ENCODE assay signal across 11 cellular contexts in the genomic region with DNA sequence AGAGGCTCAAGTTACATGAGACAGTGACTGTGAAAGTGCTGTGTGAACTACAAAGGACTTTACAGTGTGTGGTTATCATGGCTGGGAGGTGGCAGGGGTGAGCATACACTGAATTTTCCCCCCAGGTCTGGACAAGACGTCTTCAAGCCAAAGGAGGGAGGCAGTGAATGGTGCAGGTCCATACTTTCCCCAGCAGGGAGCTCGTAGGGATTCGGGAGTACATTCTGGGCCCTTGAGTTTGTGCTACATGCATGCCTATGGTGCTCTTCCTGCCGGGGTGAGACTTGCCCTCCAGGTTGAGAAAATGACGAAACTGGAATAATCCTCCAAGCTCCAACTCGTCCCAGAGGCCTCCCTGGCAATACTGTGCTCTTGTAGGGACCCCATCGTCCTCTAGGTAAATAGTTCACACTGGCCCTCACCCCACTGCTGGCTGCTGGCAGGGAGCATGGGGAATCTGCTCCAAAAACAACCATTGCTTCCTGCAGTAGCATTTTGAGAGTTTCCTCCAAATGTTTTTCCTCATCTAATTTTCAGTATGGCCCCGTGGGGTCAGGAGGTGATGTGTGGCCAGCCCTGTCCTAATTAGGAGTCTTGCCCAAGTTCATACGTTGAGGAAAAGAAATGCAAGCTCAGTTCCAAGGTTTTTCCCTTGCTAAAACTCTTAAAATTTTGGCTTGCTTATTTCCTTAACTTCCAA. TPM values are rescaled to one million over a fixed set of nuclear protein-coding genes. Genes with fewer than 3 reads are reported as not detected.
A peak's percentile ranks its signal among the peaks of the same experiment; 100 is the strongest.
DNase-seq lines count a peak whose midpoint lies in the region; ATAC-seq and FAIRE-seq lines count a peak whose summit lies in the region.
"Had no signal": no experiment of that assay in that cellular context is flagged by ENCODE, and none has a peak within 500 bp of the region (broad histone marks: within the 10 kb centered on the region; RNA-seq: fewer than 3 reads in every experiment).

No MANE protein-coding gene starts in this region.

- peak; percentile 41 for DNase-seq in H7
- peak; percentile 1 for DNase-seq in adipocyte (ENCODE audit: low read depth)
- DNase-seq in mesenchymal stem cell, result no peak
- no peak for DNase-seq in small intestine
- no peak for DNase-seq in stimulated activated CD4-positive, alpha-beta T cell treated with anti-CD3 and anti-CD28 coated beads, Interleukin-2, amount 100 ng/mL, for 24 hours
- DNase-seq: GF-D8, MM.1S, sigmoid colon had no signal

- WGBS in mesenchymal stem cell, result 52% methylated on average over 9 of the region's 9 CpGs
- WGBS in small intestine, 3 donors, result 72 to 75% (median 73%) methylated on average over 9 of the region's 9 CpGs

- H3K79me1 ChIP-seq in mesenchymal stem cell (replicated peaks; ENCODE audit: low read length, poor library complexity, severe bottlenecking), result no peaks in the 10 kb centered on the region

- 0 out of 22 replicates have a peak overlapping the region, but pooled peaks of 1 of the 11 experiments have one; percentile 76 for H3K9ac ChIP-seq in BLaER1 treated with 17β-estradiol and CSF1 and Interleukin-3, amounts not matched to agents 10 nM and 100 nM
- H3K9ac ChIP-seq in adipocyte (ENCODE audit: low read length) (peak overlapping the region; percentile 77), mesenchymal stem cell (ENCODE audit: low read length) (peak overlapping the region; percentile 74)

- no peaks in the 10 kb centered on the region for H4K20me1 ChIP-seq in BLaER1 treated with 17β-estradiol and CSF1 and Interleukin-3, amounts not matched to agents 10 nM and 100 nM

- no peak overlapping the region for H4K91ac ChIP-seq in mesenchymal stem cell (ENCODE audit: low read length)

- H3K9me3 ChIP-seq in BLaER1 treated with 17β-estradiol and CSF1 and Interleukin-3, amounts not matched to agents 10 nM and 100 nM (replicated peaks in 1 of 11), result no peaks in the 10 kb centered on the region
- no peaks in the 10 kb centered on the region for H3K9me3 ChIP-seq in adipocyte (ENCODE audit: control insufficient read depth, low read length)
- no peaks in the 10 kb centered on the region for H3K9me3 ChIP-seq in mesenchymal stem cell (ENCODE audit: control insufficient read depth, low read length)
- no peaks in the 10 kb centered on the region for H3K9me3 ChIP-seq in small intestine (ENCODE audit: control insufficient read depth, low read depth)
- H3K9me3 ChIP-seq: sigmoid colon had no signal

- H2BK12ac ChIP-seq in mesenchymal stem cell (ENCODE audit: low read length in 2 of 2), result no peak overlapping the region

- FAIRE-seq in small intestine (lab: Jason Lieb, UNC), result no peak

- H4K8ac ChIP-seq in mesenchymal stem cell (ENCODE audit: low read length), result no peak overlapping the region

- no peak overlapping the region for H3K14ac ChIP-seq in mesenchymal stem cell (ENCODE audit: low read length in 2 of 2)

- H3K4ac ChIP-seq in mesenchymal stem cell (ENCODE audit: low read depth in 1 of 2, low read length in 2 of 2), result no peak overlapping the region

- H3K18ac ChIP-seq in mesenchymal stem cell (ENCODE audit: low read depth in 1 of 2, low read length in 2 of 2), result no peak overlapping the region

- H2BK120ac ChIP-seq in mesenchymal stem cell (ENCODE audit: low read depth, low read length), result no peak overlapping the region

- H3K36me3 ChIP-seq in BLaER1 treated with 17β-estradiol and CSF1 and Interleukin-3, amounts not matched to agents 10 nM and 100 nM, result no peaks in the 10 kb centered on the region
- H3K36me3 ChIP-seq in H7 (replicated peaks; ENCODE audit: control insufficient read depth, insufficient read depth, low read length) (no peaks in the 10 kb centered on the region), adipocyte (ENCODE audit: control insufficient read depth, insufficient read depth, low read length, severe bottlenecking) (no peaks in the 10 kb centered on the region), mesenchymal stem cell (ENCODE audit: control insufficient read depth in 1 of 2, insufficient read depth in 2 of 2, low read depth in 1 of 2, low read length in 2 of 2) (no peaks in the 10 kb centered on the region), small intestine (ENCODE audit: control insufficient read depth in 2 of 2, insufficient read depth in 2 of 2, low read length in 2 of 2) (no peaks in the 10 kb centered on the region)
- H3K36me3 ChIP-seq: sigmoid colon had no signal

- H3K27ac ChIP-seq in BLaER1 treated with 17β-estradiol and CSF1 and Interleukin-3, amounts not matched to agents 10 nM and 100 nM, result no peak overlapping the region
- H3K27ac ChIP-seq in mesenchymal stem cell (ENCODE audit: low read length, poor library complexity, severe bottlenecking) (no peak overlapping the region), small intestine (ENCODE audit: low read depth in 1 of 2, low read length in 1 of 2) (no peak overlapping the region)

- no peak overlapping the region for H3K23ac ChIP-seq in mesenchymal stem cell (ENCODE audit: low read length in 2 of 2)

- peak overlapping the region in 4 of 10 experiments; percentile 59 to 73 (median 64); a peak in 4 of 20 replicates for H3K4me3 ChIP-seq in BLaER1 treated with 17β-estradiol and CSF1 and Interleukin-3, amounts not matched to agents 10 nM and 100 nM
- no peak overlapping the region for H3K4me3 ChIP-seq in H7 (ENCODE audit: insufficient read depth, low read depth, low read length)
- H3K4me3 ChIP-seq in adipocyte (ENCODE audit: low read length), result peak overlapping the region; percentile 77
- H3K4me3 ChIP-seq in mesenchymal stem cell (ENCODE audit: insufficient read depth in 1 of 2, low read depth in 1 of 2, low read length in 2 of 2), result peak overlapping the region in 1 of 2 experiments; percentile 72
- H3K4me3 ChIP-seq in small intestine (ENCODE audit: low read depth in 1 of 2, low read length in 2 of 2), result no peak overlapping the region

- no peak overlapping the region for H2BK5ac ChIP-seq in mesenchymal stem cell (ENCODE audit: low read depth, low read length, poor library complexity, severe bottlenecking)

- H3K4me1 ChIP-seq in BLaER1 treated with 17β-estradiol and CSF1 and Interleukin-3, amounts not matched to agents 10 nM and 100 nM, result peaks cover 0 to 21% (median 13%) of the 10 kb centered on the region in 10 experiments; a peak in 13 of 20 replicates
- H3K4me1 ChIP-seq in adipocyte (ENCODE audit: control insufficient read depth, insufficient read depth, low read length) (peaks cover 22% of the 10 kb centered on the region), mesenchymal stem cell (ENCODE audit: control insufficient read depth, insufficient read depth, low read depth, low read length) (peaks cover 7% of the 10 kb centered on the region), small intestine (ENCODE audit: control insufficient read depth in 2 of 2, insufficient read depth in 1 of 2, low read depth in 1 of 2, low read length in 1 of 2) (no peaks in the 10 kb centered on the region)

- H2AK5ac ChIP-seq in mesenchymal stem cell (ENCODE audit: low read length, severe bottlenecking), result no peak overlapping the region

- ATAC-seq in GM18517 (IDR thresholded peaks at IDR 0.05; ENCODE audit: unreplicated experiment) (no peak), GM19452 (IDR thresholded peaks at IDR 0.05; ENCODE audit: unreplicated experiment) (no peak)

- no peak overlapping the region for H2BK15ac ChIP-seq in mesenchymal stem cell (ENCODE audit: low read depth, poor library complexity, severe bottlenecking)

- H3K4me2 ChIP-seq in BLaER1 treated with 17β-estradiol and CSF1 and Interleukin-3, amounts not matched to agents 10 nM and 100 nM, result peak overlapping the region; percentile 78 to 95 (median 87)
- H3K4me2 ChIP-seq in mesenchymal stem cell (ENCODE audit: low read length, poor library complexity, severe bottlenecking), result no peak overlapping the region

- no peak overlapping the region for H2AFZ ChIP-seq in mesenchymal stem cell (ENCODE audit: low read depth, low read length)

- H3K27me3 ChIP-seq in BLaER1 treated with 17β-estradiol and CSF1 and Interleukin-3, amounts not matched to agents 10 nM and 100 nM, result peaks cover 15 to 37% (median 24%) of the 10 kb centered on the region in 11 experiments
- H3K27me3 ChIP-seq in H7 (ENCODE audit: control insufficient read depth, insufficient read depth, low read length) (peaks cover 15% of the 10 kb centered on the region), adipocyte (replicated peaks; ENCODE audit: control insufficient read depth, insufficient read depth, low read length) (peaks cover 34% of the 10 kb centered on the region), mesenchymal stem cell (ENCODE audit: control insufficient read depth in 1 of 2, insufficient read depth in 1 of 2, low read length in 2 of 2) (peaks cover 51 to 53% of the 10 kb centered on the region in 2 experiments), small intestine (ENCODE audit: control insufficient read depth in 2 of 2, insufficient read depth in 2 of 2, low read length in 2 of 2) (peaks cover 0 to 9% of the 10 kb centered on the region in 2 donors)

RNA-seq across cellular contexts. Expression of a gene that starts 57.6 kb away (rescaled TPM):
- not detected in 2 replicates for total RNA-seq in H7 (2014; rRNA removed; shearing (Covaris generic))
- polyA plus RNA-seq in mesenchymal stem cell (2013, experiment 1 of 2), result not detected
- not detected for polyA plus RNA-seq in mesenchymal stem cell (2013, experiment 2 of 2)
- polyA plus RNA-seq in small intestine, result under 1 TPM; under 0.01 to 0.40 (median 0.27) TPM

Comparison
In these comparisons a context has a peak if more than half of its experiments do, and no peak if none do; other contexts are left out.
1. DNase-seq: peak in H7 (single experiment) and adipocyte (single experiment); none in mesenchymal stem cell (single experiment), small intestine (single experiment) and stimulated activated CD4-positive, alpha-beta T cell treated with anti-CD3 and anti-CD28 coated beads, Interleukin-2, amount 100 ng/mL, for 24 hours (0 of 2).